Comparison of ENCODE assay signal across 15 cellular contexts in the genomic region with DNA sequence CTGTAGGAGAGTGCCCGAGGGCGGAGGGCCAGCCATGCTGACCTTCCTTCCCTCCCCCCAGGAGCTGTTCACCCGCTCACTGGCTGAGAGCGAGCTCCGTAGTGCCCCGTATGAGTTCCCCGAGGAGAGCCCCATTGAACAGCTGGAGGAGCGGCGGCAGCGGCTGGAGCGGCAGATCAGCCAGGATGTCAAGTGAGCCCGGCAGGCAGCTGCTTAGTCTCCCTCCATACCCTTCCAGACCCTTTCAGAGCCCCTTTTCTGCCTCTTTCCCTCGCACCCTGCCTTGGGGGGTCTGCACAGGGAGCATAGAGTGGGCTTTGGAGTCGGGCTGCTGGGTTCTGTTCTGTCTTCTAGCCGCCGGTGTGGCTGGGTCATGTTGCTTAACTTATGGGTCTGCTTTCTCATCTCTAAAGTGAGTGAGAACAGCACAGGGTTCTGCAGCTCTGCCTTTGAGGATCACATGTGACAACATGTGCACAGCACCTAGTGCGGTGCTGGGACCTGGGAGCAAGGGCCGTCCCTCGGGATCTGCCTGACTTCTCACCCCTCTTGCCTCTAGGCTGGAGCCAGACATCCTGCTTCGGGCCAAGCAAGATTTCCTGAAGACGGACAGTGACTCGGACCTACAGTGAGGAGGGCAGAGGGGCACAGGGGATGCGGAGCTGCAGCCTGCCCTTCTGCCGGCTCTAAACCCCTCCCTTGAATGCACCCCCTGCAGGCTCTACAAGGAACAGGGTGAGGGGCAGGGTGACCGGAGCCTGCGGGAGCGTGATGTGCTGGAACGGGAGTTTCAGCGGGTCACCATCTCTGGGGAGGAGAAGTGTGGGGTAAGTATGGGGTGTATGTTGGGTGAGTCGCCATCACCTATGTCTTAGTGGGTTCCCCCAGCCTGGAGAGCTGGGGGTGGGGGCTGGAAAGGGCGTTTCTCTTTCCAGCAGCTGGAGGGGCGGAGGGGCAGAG. TPM values are rescaled to one million over a fixed set of nuclear protein-coding genes. Genes with fewer than 3 reads are reported as not detected.
DNase-seq lines count a peak whose midpoint lies in the region; ATAC-seq and TF ChIP-seq lines count a peak whose summit lies in the region.
"Had no signal": no experiment of that assay in that cellular context is flagged by ENCODE, and none has a peak within 500 bp of the region (broad histone marks: within the 10 kb centered on the region; RNA-seq: fewer than 3 reads in every experiment).

No MANE protein-coding gene starts in this region.

- H2BK20ac ChIP-seq in IMR-90 (ENCODE audit: low read depth, low read length), result no peak overlapping the region

- H2AK5ac ChIP-seq in IMR-90 (ENCODE audit: low read depth, low read length), result no peak overlapping the region; the same call in 1 of the 2 replicates

- H4K20me1 ChIP-seq in IMR-90 (ENCODE audit: insufficient read depth, low read length), result peaks cover 66% of the 10 kb centered on the region

- CTCF ChIA-PET in activated naive CD4-positive, alpha-beta T cell treated with anti-CD3 and anti-CD28 coated beads for 36 hours (lab: Charles Lee), result interaction anchor here (0.5 to 3.8 kb wide), 5 partner anchors 13 to 460 kb away, joined by 3 to 27 read pairs (median 4); no protein-coding TSS in a partner anchor
- CTCF ChIA-PET in IMR-90 (lab: Yijun Ruan, JAX), result interaction anchor here (0.5 kb wide), 2 partner anchors 15 to 1923 kb away, joined by 5 to 6 read pairs; no protein-coding TSS in a partner anchor

- no peaks in the 10 kb centered on the region for H3K9me3 Mint-ChIP-seq in activated naive CD4-positive, alpha-beta T cell treated with anti-CD3 and anti-CD28 coated beads for 36 hours
- H3K9me3 Mint-ChIP-seq in osteocyte (ENCODE audit: unreplicated experiment), result no peaks in the 10 kb centered on the region

- TF ChIP-seq CTCF in IMR-90 (conservative IDR thresholded peaks at IDR 0.05; ENCODE audit: low read depth, low read length), result no peak
- TF ChIP-seq CTCF in osteocyte (IDR thresholded peaks at IDR 0.05), result no peak

- H2BK5ac ChIP-seq in IMR-90 (ENCODE audit: low read depth, low read length, poor library complexity, severe bottlenecking), result no peak overlapping the region

- no peak for ATAC-seq in IMR-90 (ENCODE audit: low read depth)
- ATAC-seq: lower lobe of right lung had no signal

- peak overlapping the region; percentile 58 for H2AFZ ChIP-seq in IMR-90 (replicated peaks; ENCODE audit: low read length, poor library complexity)

- no peaks in the 10 kb centered on the region for H3K27me3 Mint-ChIP-seq in activated naive CD4-positive, alpha-beta T cell treated with anti-CD3 and anti-CD28 coated beads for 36 hours (ENCODE audit: low read depth)
- no peaks in the 10 kb centered on the region for H3K27me3 Mint-ChIP-seq in osteocyte (ENCODE audit: unreplicated experiment)

- H3K4ac ChIP-seq in IMR-90 (ENCODE audit: low read depth, low read length), result no peak overlapping the region

- no peak for TF ChIP-seq POLR2A in IMR-90 (IDR thresholded peaks at IDR 0.05; ENCODE audit: low read depth, low read length)

- H3K14ac ChIP-seq in IMR-90 (replicated peaks; ENCODE audit: low read depth, low read length), result no peak overlapping the region

- no peak overlapping the region for H3K4me3 Mint-ChIP-seq in activated naive CD4-positive, alpha-beta T cell treated with anti-CD3 and anti-CD28 coated beads for 36 hours
- no peak overlapping the region for H3K4me3 Mint-ChIP-seq in osteocyte (ENCODE audit: unreplicated experiment)

- no peaks in the 10 kb centered on the region for H3K9me3 ChIP-seq in IMR-90 (ENCODE audit: control insufficient read depth, insufficient read depth, low read length)
- H3K9me3 ChIP-seq: lower lobe of right lung, ovary had no signal

- no peak overlapping the region for H3K23ac ChIP-seq in IMR-90 (ENCODE audit: low read depth, low read length)

- no peak overlapping the region for H4K91ac ChIP-seq in IMR-90 (ENCODE audit: insufficient read depth, low read depth, low read length)

- dilution Hi-C loops in IMR-90 (cut with HindIII; ENCODE audit: low sequenced_read_pairs, unreplicated experiment), result no loop called here

- peaks cover 49% of the 10 kb centered on the region for H3K36me3 ChIP-seq in IMR-90 (ENCODE audit: control insufficient read depth, insufficient read depth, low read length)
- H3K36me3 ChIP-seq: ovary had no signal

- H3K27me3 ChIP-seq in IMR-90 (ENCODE audit: control insufficient read depth, insufficient read depth, low read length), result no peaks in the 10 kb centered on the region
- H3K27me3 ChIP-seq: ovary had no signal

- H4K5ac ChIP-seq in IMR-90 (ENCODE audit: low read depth, low read length), result no peak overlapping the region

- H2BK120ac ChIP-seq in IMR-90 (ENCODE audit: low read depth, low read length), result no peak overlapping the region

- no peak overlapping the region for H4K8ac ChIP-seq in IMR-90 (ENCODE audit: low read depth in 2 of 2, low read length in 2 of 2)

- H3K27ac ChIP-seq in IMR-90 (ENCODE audit: insufficient read depth, low read length), result no peak overlapping the region
- H3K27ac ChIP-seq in caudate nucleus (ENCODE audit: low read depth, low read length), result peak overlapping the region; percentile 30
- H3K27ac ChIP-seq: epithelial cell of prostate, lower lobe of right lung, ovary had no signal

- POLR2A ChIA-PET in IMR-90 (lab: Charles Lee; ENCODE audit: unreplicated experiment), result no interaction called here

- peaks cover 31% of the 10 kb centered on the region for H3K4me1 Mint-ChIP-seq in activated naive CD4-positive, alpha-beta T cell treated with anti-CD3 and anti-CD28 coated beads for 36 hours (ENCODE audit: low read depth)
- H3K4me1 Mint-ChIP-seq in osteocyte (ENCODE audit: unreplicated experiment), result peaks cover 33% of the 10 kb centered on the region

- no peak overlapping the region for H3K9ac ChIP-seq in IMR-90 (ENCODE audit: low read depth, low read length)

- no TSS peak for BruUV-seq in IMR-90 (replicated peaks; lab: Mats Ljungman, UMichigan)

- peaks cover 16 to 78% of the 10 kb centered on the region in 2 experiments for H3K79me1 ChIP-seq in IMR-90 (ENCODE audit: low read depth in 1 of 2, low read length in 2 of 2)

- H3K56ac ChIP-seq in IMR-90 (ENCODE audit: extremely low read depth, insufficient read depth, low read length), result no peak overlapping the region

- peaks cover 14% of the 10 kb centered on the region; the same call in 1 of the 2 replicates for H3K9me1 ChIP-seq in IMR-90 (ENCODE audit: insufficient read depth, low read length)

- WGBS in IMR-90 (ENCODE audit: extremely low coverage in 2 of 2, insufficient read length in 1 of 2), 2 experiments, result 68% methylated on average over 19 of the region's 32 CpGs; no CpG with 5 or more reads in 1 of the 2 experiments

- H3K27ac Mint-ChIP-seq in activated naive CD4-positive, alpha-beta T cell treated with anti-CD3 and anti-CD28 coated beads for 36 hours, result peak overlapping the region; percentile 59
- H3K27ac Mint-ChIP-seq in osteocyte (ENCODE audit: unreplicated experiment), result no peak overlapping the region

- H3K36me3 Mint-ChIP-seq in activated naive CD4-positive, alpha-beta T cell treated with anti-CD3 and anti-CD28 coated beads for 36 hours (ENCODE audit: low read depth), result peaks cover 22% of the 10 kb centered on the region
- H3K36me3 Mint-ChIP-seq in osteocyte (ENCODE audit: unreplicated experiment), result peaks cover 27% of the 10 kb centered on the region

- TF ChIP-seq RAD21 in IMR-90 (IDR thresholded peaks at IDR 0.05; ENCODE audit: low read length), result no peak

- intact Hi-C loops in activated naive CD4-positive, alpha-beta T cell treated with anti-CD3 and anti-CD28 coated beads for 36 hours (cut with micrococcal nuclease), result no loop called here
- intact Hi-C loops in IMR-90 (cut with micrococcal nuclease), result loop anchor here (10.0 kb wide), 1 partner anchor 341 kb away; the partner anchor contains the start of gene PSRC1

- H2AK9ac ChIP-seq in IMR-90 (replicated peaks; ENCODE audit: low read depth, low read length, poor library complexity), result no peak overlapping the region

- peaks cover 31% of the 10 kb centered on the region for H3K4me1 ChIP-seq in IMR-90 (ENCODE audit: control insufficient read depth, insufficient read depth, low read length)

- no peak overlapping the region for H2BK15ac ChIP-seq in IMR-90 (ENCODE audit: low read depth, low read length)

- H3K4me3 ChIP-seq in IMR-90 (ENCODE audit: insufficient read depth, low read depth, low read length), result no peak overlapping the region
- H3K4me3 ChIP-seq: lower lobe of right lung, ovary had no signal

- no peak for DNase-seq in activated naive CD4-positive, alpha-beta T cell treated with anti-CD3 and anti-CD28 coated beads for 36 hours
- no peak for DNase-seq in activated naive CD4-positive, alpha-beta T cell treated with Interleukin-2 at 50 U/mL for 16 hours
- DNase-seq in IMR-90 (no peak), caudate nucleus (lab: John Stamatoyannopoulos, UW) (peak in 1 of 61 donors; percentile 43), osteocyte (ENCODE audit: extremely low spot score, unreplicated experiment) (peak; percentile 81)
- no peak for DNase-seq in stimulated activated CD4-positive, alpha-beta T cell treated with anti-CD3 and anti-CD28 coated beads, Interleukin-12 subunit alpha, Interleukin-12 subunit beta, amount 100 ng/mL, for 4 hours
- no peak for DNase-seq in activated CD4-positive, CD25-positive, alpha-beta regulatory T cell (lab: John Stamatoyannopoulos, UW)
- no peak for DNase-seq in stimulated activated CD4-positive, alpha-beta T cell treated with anti-CD3 and anti-CD28 coated beads, Interleukin-2, amount 100 ng/mL, for 24 hours
- DNase-seq: HCEC 1CT; hypothalamus; lower lobe of right lung; NCI-H526 treated with DMSO at 0.1 percent for 48 hours; stimulated activated naive CD4-positive, alpha-beta T cell had no signal

- H3K4me2 ChIP-seq in IMR-90 (ENCODE audit: low read depth, low read length), result no peak overlapping the region

- in situ Hi-C loops in IMR-90 (cut with MboI; ENCODE audit: low sequenced_read_pairs), result no loop called here

- H3K18ac ChIP-seq in IMR-90 (ENCODE audit: low read depth, low read length), result no peak overlapping the region

RNA-seq across cellular contexts. Expression of gene AMPD2, which starts 6.2 kb away (rescaled TPM):
- total RNA-seq in activated naive CD4-positive, alpha-beta T cell treated with anti-CD3 and anti-CD28 coated beads for 36 hours, result 10 to 100 TPM; 41.3 to 56.9 TPM
- total RNA-seq in IMR-90 (2012; rRNA removed) (50.3 and 61.5 TPM in 2 replicates), osteocyte (59.4 and 64.0 TPM in 2 replicates)
- polyA plus RNA-seq in IMR-90 (2012; rRNA removed), result 103 and 116 TPM in 2 replicates
- 64.5 and 81.2 TPM in 2 replicates for polyA plus RNA-seq in IMR-90 (2012; cell fraction: cytosol; rRNA removed)
- polyA plus RNA-seq in IMR-90 (2012; cell fraction: nucleus; rRNA removed; ENCODE audit: low replicate concordance), result 569 and 1,268 TPM in 2 replicates

RNA-seq across cellular contexts. Expression of gene GNAT2, which starts 6.5 kb away (rescaled TPM):
- total RNA-seq in activated naive CD4-positive, alpha-beta T cell treated with anti-CD3 and anti-CD28 coated beads for 36 hours, result under 1 TPM; 0.22 to 0.50 TPM
- total RNA-seq in IMR-90 (2012; rRNA removed) (0.28 and 0.36 TPM in 2 replicates), osteocyte (not detected in 2 replicates)
- 0.17 and 0.26 TPM in 2 replicates for polyA plus RNA-seq in IMR-90 (2012; rRNA removed)
- polyA plus RNA-seq in IMR-90 (2012; cell fraction: cytosol; rRNA removed), result 0.07 TPM in 1 of 2 replicates, not detected in the other
- 0.10 TPM in 1 of 2 replicates, not detected in the other for polyA plus RNA-seq in IMR-90 (2012; cell fraction: nucleus; rRNA removed; ENCODE audit: low replicate concordance)
- total RNA-seq: lower lobe of right lung, ovary had no signal
- polyA plus RNA-seq: ovary had no signal

RNA-seq across cellular contexts. Expression of gene GSTM4, which starts 30.0 kb away (rescaled TPM):
- 1 to 10 TPM; 8.8 to 9.9 TPM for total RNA-seq in activated naive CD4-positive, alpha-beta T cell treated with anti-CD3 and anti-CD28 coated beads for 36 hours
- total RNA-seq in IMR-90 (2012; rRNA removed), result 6.4 and 10.4 TPM in 2 replicates
- polyA plus RNA-seq in IMR-90 (2012; rRNA removed), result 37.8 and 42.2 TPM in 2 replicates
- 29.1 and 38.2 TPM in 2 replicates for polyA plus RNA-seq in IMR-90 (2012; cell fraction: cytosol; rRNA removed)
- polyA plus RNA-seq in IMR-90 (2012; cell fraction: nucleus; rRNA removed; ENCODE audit: low replicate concordance), result 28.6 and 35.6 TPM in 2 replicates
- 24.3 and 25.1 TPM in 2 replicates for total RNA-seq in osteocyte

RNA-seq across cellular contexts. Expression of gene GSTM2, which starts 42.0 kb away (rescaled TPM):
- total RNA-seq in activated naive CD4-positive, alpha-beta T cell treated with anti-CD3 and anti-CD28 coated beads for 36 hours, result 10 to 100 TPM; 14.2 to 14.3 TPM
- total RNA-seq in IMR-90 (2012; rRNA removed) (6.9 and 10.2 TPM in 2 replicates), osteocyte (38.6 and 39.0 TPM in 2 replicates)
- polyA plus RNA-seq in IMR-90 (2012; rRNA removed), result 85.5 and 93.9 TPM in 2 replicates
- polyA plus RNA-seq in IMR-90 (2012; cell fraction: cytosol; rRNA removed), result 35.3 and 55.1 TPM in 2 replicates
- 360 and 610 TPM in 2 replicates for polyA plus RNA-seq in IMR-90 (2012; cell fraction: nucleus; rRNA removed; ENCODE audit: low replicate concordance)
